Comparison of ENCODE assay signal across 1 cellular context in the genomic region with DNA sequence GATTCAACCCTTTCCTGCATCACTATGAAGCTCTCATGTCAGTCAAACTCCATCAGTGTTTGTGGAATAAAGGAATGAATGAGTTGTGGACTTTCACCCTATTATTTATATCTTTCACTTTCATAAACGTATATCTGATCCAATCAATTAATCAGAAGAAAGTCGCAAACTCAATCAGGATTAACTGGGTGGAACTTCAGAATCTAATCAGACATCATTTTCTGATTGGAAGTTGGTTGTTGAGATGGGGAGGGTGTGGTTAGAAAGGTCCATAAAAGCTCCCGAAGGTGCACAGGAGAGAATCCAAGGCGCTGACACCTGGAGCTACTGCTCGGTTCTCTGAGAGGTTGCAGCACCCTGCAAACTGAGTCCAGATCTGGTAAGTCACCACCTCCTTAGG.
TF ChIP-seq lines count a peak whose summit lies in the region.

PRAMEF12 (plus strand) TSS at position 301 of the 400 bp plus-strand sequence. CDS start 1,130 bp downstream, outside the sequence.

TF ChIP-seq in H1, 55 proteins besides CTCF, POLR2A, EP300 and RAD21:
- TF ChIP-seq HDAC2 (IDR thresholded peaks at IDR 0.05; ENCODE audit: borderline replicate concordance in 1 of 2, low read depth in 2 of 2, low read length in 2 of 2) (no peak), POU5F1 (IDR thresholded peaks at IDR 0.05; ENCODE audit: low read depth, low read length) (no peak), NRF1 (IDR thresholded peaks at IDR 0.05; ENCODE audit: low read depth, low read length) (no peak)
